Comparison of ENCODE assay signal across 21 cellular contexts in the genomic region with DNA sequence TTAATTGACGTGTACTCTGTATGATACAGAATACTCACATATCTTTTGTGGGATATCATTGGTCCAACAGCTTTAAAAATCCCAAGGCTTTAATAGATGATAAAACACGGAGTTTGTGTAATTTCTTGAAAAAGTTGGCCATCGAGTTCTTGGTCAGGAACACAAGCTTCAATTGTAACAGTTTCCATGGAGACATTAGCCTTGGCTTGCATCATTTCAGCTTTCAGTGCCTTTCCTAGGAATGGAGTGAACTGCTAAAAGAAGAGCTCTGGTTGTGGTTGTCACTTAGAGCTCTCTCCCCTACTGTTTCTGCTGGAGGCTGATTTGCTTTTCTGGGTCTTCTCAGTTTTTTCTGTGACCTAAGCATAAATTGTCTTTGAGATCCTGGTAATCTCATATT. TPM values are rescaled to one million over a fixed set of nuclear protein-coding genes. Genes with fewer than 3 reads are reported as not detected.
DNase-seq lines count a peak whose midpoint lies in the region; ATAC-seq, FAIRE-seq and TF ChIP-seq lines count a peak whose summit lies in the region.
"Had no signal": no experiment of that assay in that cellular context is flagged by ENCODE, and none has a peak within 500 bp of the region (broad histone marks: within the 10 kb centered on the region; RNA-seq: fewer than 3 reads in every experiment).

No MANE protein-coding gene starts in this region.

- no peak overlapping the region for H3K27ac ChIP-seq in MM.1S (ENCODE audit: low read length)
- H3K27ac ChIP-seq: RWPE1, SJSA1 had no signal

- H3K27ac Mint-ChIP-seq in T-helper 17 cell, result peak overlapping the region; percentile 81
- H3K27ac Mint-ChIP-seq: CD4-positive, alpha-beta T cell; IgD-negative memory B cell had no signal

- peaks cover 5% of the 10 kb centered on the region; the same call in 1 of the 2 replicates for H4K20me1 ChIP-seq in MM.1S (ENCODE audit: insufficient read depth, low read length)

- H3K27me3 Mint-ChIP-seq in T-helper 17 cell, result no peaks in the 10 kb centered on the region
- H3K27me3 Mint-ChIP-seq: CD4-positive, alpha-beta T cell; IgD-negative memory B cell had no signal

- no peak for ATAC-seq in T-helper 17 cell
- ATAC-seq in HG03439 (IDR thresholded peaks at IDR 0.05; ENCODE audit: unreplicated experiment), result no peak
- ATAC-seq: PC-3 had no signal

- TF ChIP-seq POLR2A in GM12892 (IDR thresholded peaks at IDR 0.05; ENCODE audit: low read depth, low read length), result no peak

- H3K36me3 Mint-ChIP-seq in T-helper 17 cell (ENCODE audit: low read depth), result peaks cover 3% of the 10 kb centered on the region

- H3K9me2 ChIP-seq in MM.1S (replicated peaks; ENCODE audit: insufficient read depth, low read length), result no peaks in the 10 kb centered on the region

- no peak overlapping the region for H3K4me2 ChIP-seq in MM.1S (ENCODE audit: low read depth, low read length)

- no peak overlapping the region for H2AFZ ChIP-seq in MM.1S (ENCODE audit: low read length)

- no peak for DNase-seq in GM12892 (ENCODE audit: insufficient read length)
- no peak for DNase-seq in T-helper 17 cell
- DNase-seq in fibroblast of the conjunctiva (ENCODE audit: low read depth), result peak; percentile 22
- DNase-seq in midbrain (lab: John Stamatoyannopoulos, UW), result peak; percentile 41
- DNase-seq in activated naive CD4-positive, alpha-beta T cell treated with Interleukin-2 at 50 U/mL for 16 hours, result no peak
- no peak for DNase-seq in MM.1S
- DNase-seq: BE2C; CD4-positive, alpha-beta T cell; H7; Kasumi-1; NCI-H1105; NCI-H1694 treated with DMSO at 0.1 percent for 48 hours; NCI-H2171; NCI-H446; NCI-H774; PC-3 had no signal

- no peak overlapping the region for H3K4me3 ChIP-seq in MM.1S (ENCODE audit: low read length)
- H3K4me3 ChIP-seq: SJSA1 had no signal

- no peaks in the 10 kb centered on the region for H3K36me3 ChIP-seq in MM.1S (replicated peaks; ENCODE audit: insufficient read depth, low read length)
- H3K36me3 ChIP-seq: BE2C, SJSA1 had no signal

- H3K4me1 Mint-ChIP-seq in T-helper 17 cell, result peaks cover 79% of the 10 kb centered on the region

- no peak for TF ChIP-seq CTCF in MM.1S (IDR thresholded peaks at IDR 0.05; ENCODE audit: low read length)

- no peak overlapping the region for H3K9ac ChIP-seq in MM.1S (ENCODE audit: low read length)

- H3K4me3 Mint-ChIP-seq in T-helper 17 cell, result no peak overlapping the region
- H3K4me3 Mint-ChIP-seq: CD4-positive, alpha-beta T cell; IgD-negative memory B cell had no signal

- H3F3A ChIP-seq in MM.1S (ENCODE audit: insufficient read depth, low read length), result no peaks in the 10 kb centered on the region

- no peaks in the 10 kb centered on the region for H3K4me1 ChIP-seq in MM.1S (ENCODE audit: low read length)
- H3K4me1 ChIP-seq: BE2C had no signal

- H3K27me3 ChIP-seq in MM.1S (replicated peaks; ENCODE audit: insufficient read depth, low read length), result no peaks in the 10 kb centered on the region
- H3K27me3 ChIP-seq: BE2C, SJSA1 had no signal

- peaks cover 41% of the 10 kb centered on the region for H3K79me2 ChIP-seq in MM.1S (ENCODE audit: low read length)

- H3K9me3 ChIP-seq in T-helper 17 cell (ENCODE audit: control insufficient read depth, low read length, poor library complexity, severe bottlenecking), result no peaks in the 10 kb centered on the region
- H3K9me3 ChIP-seq in MM.1S (replicated peaks; ENCODE audit: insufficient read depth, low read length), result no peaks in the 10 kb centered on the region
- H3K9me3 ChIP-seq: BE2C, SJSA1 had no signal

- FAIRE-seq in GM12892 (lab: Jason Lieb, UNC), result peak; percentile 9
- FAIRE-seq: HTR-8/SVneo had no signal

RNA-seq across cellular contexts. Expression of a gene that starts 14.2 kb away (rescaled TPM):
- polyA plus RNA-seq in GM12892 (2012; ENCODE audit: missing spikeins), result 9.3 TPM
- 100 to 1,000 TPM; 143 to 144 TPM for total RNA-seq in T-helper 17 cell

Comparison
In these comparisons a context has a peak if more than half of its experiments do, and no peak if none do; other contexts are left out.
1. DNase-seq: peak in fibroblast of the conjunctiva (single experiment) and midbrain (single experiment); none in GM12892 (single experiment), T-helper 17 cell (0 of 3), activated naive CD4-positive, alpha-beta T cell treated with Interleukin-2 at 50 U/mL for 16 hours (single experiment) and MM.1S (single experiment).